30 cellular contexts compared by ENCODE assay signal in genomic region chr10:58275261-58275660, GRCh38. TPM values are rescaled to one million over a fixed set of nuclear protein-coding genes. Genes with fewer than 3 reads are reported as not detected.
DNase-seq lines count a peak whose midpoint lies in the region; ATAC-seq and TF ChIP-seq lines count a peak whose summit lies in the region.
"Had no signal": no experiment of that assay in that cellular context is flagged by ENCODE, and none has a peak within 500 bp of the region (broad histone marks: within the 10 kb centered on the region; RNA-seq: fewer than 3 reads in every experiment).

No MANE protein-coding gene starts in this region.

- WGBS in tibial nerve, 2 donors = 94 to 96% methylated on average over 2 of the region's 2 CpGs
- WGBS in thyroid gland, 2 donors = 92 to 95% methylated on average over 2 of the region's 2 CpGs

- H3K27ac ChIP-seq in brain microvascular endothelial cell (peak overlapping the region; percentile 84), parathyroid adenoma (peak overlapping the region; percentile 99), tibial nerve (no peak overlapping the region), thyroid gland (no peak overlapping the region)
- H3K27ac ChIP-seq: foreskin keratinocyte, ovary, SJSA1, thoracic aorta had no signal

- no peak overlapping the region for H3K4me3 ChIP-seq in brain microvascular endothelial cell (ENCODE audit: low read depth, low read length)
- peak overlapping the region; percentile 38 for H3K4me3 ChIP-seq in parathyroid adenoma (ENCODE audit: low read depth, low read length)
- H3K4me3 ChIP-seq in tibial nerve = no peak overlapping the region
- no peak overlapping the region for H3K4me3 ChIP-seq in thyroid gland (replicated peaks in 1 of 3)
- H3K4me3 ChIP-seq: lung, ovary, SJSA1, spleen, thoracic aorta had no signal

- intact Hi-C loops in thyroid gland (cut with DNase I) = no loop called here

- H3K36me3 ChIP-seq in brain microvascular endothelial cell (replicated peaks) (no peaks in the 10 kb centered on the region), parathyroid adenoma (ENCODE audit: control insufficient read depth, insufficient read depth, low read length) (no peaks in the 10 kb centered on the region), tibial nerve (peaks cover 0 to 11% (median 0%) of the 10 kb centered on the region in 3 donors), thyroid gland (peaks cover 0 to 4% of the 10 kb centered on the region in 2 donors)
- H3K36me3 ChIP-seq: ovary, thoracic aorta had no signal

- no peak overlapping the region for H3K9ac ChIP-seq in parathyroid adenoma

- H3K4me1 ChIP-seq in parathyroid adenoma (peaks cover 51% of the 10 kb centered on the region), tibial nerve (peaks cover 0 to 6% (median 4%) of the 10 kb centered on the region in 4 donors), thyroid gland (peaks cover 0 to 7% of the 10 kb centered on the region in 2 donors)

- peak overlapping the region; percentile 66 for H3K4me2 ChIP-seq in parathyroid adenoma (ENCODE audit: low read length)

- no peaks in the 10 kb centered on the region for H3K27me3 ChIP-seq in brain microvascular endothelial cell (replicated peaks)
- no peaks in the 10 kb centered on the region for H3K27me3 ChIP-seq in parathyroid adenoma (ENCODE audit: control insufficient read depth, insufficient read depth, low read length)
- H3K27me3 ChIP-seq in tibial nerve = no peaks in the 10 kb centered on the region
- H3K27me3 ChIP-seq in thyroid gland = no peaks in the 10 kb centered on the region
- H3K27me3 ChIP-seq: foreskin keratinocyte, ovary, SJSA1, spleen had no signal

- no peak for ATAC-seq in HG02870 (IDR thresholded peaks at IDR 0.05; ENCODE audit: unreplicated experiment)
- ATAC-seq: effector memory CD8-positive, alpha-beta T cell; esophagus mucosa; foreskin keratinocyte; stimulated activated naive CD8-positive, alpha-beta T cell treated with anti-CD3 and anti-CD28 coated beads, Interleukin-15, Interleukin-2, amounts not matched to agents 100 U/mL and 50 U/mL, for 24 hours had no signal

- no peak overlapping the region for H2AFZ ChIP-seq in parathyroid adenoma

- H3K9me3 ChIP-seq in parathyroid adenoma (ENCODE audit: control insufficient read depth, low read length) (no peaks in the 10 kb centered on the region), tibial nerve (no peaks in the 10 kb centered on the region), thyroid gland (no peaks in the 10 kb centered on the region)
- H3K9me3 ChIP-seq: ovary, SJSA1, spleen, thoracic aorta had no signal

- in situ Hi-C loops in ACHN (cut with HindIII; ENCODE audit: low pct_ligation_motif_present, low pct_unique_long_range_greater_than_20kb, low sequenced_read_pairs) = no loop called here
- in situ Hi-C loops in brain microvascular endothelial cell (cut with HindIII; ENCODE audit: low pct_ligation_motif_present, low sequenced_read_pairs) = no loop called here
- in situ Hi-C loops in GM13976 (cut with MboI; ENCODE audit: low sequenced_read_pairs, unreplicated experiment) = no loop called here

- no peak for TF ChIP-seq EP300 in tibial nerve (IDR thresholded peaks at IDR 0.05)

- TF ChIP-seq POLR2A in tibial nerve (IDR thresholded peaks at IDR 0.05) = no peak
- no peak for TF ChIP-seq POLR2A in thyroid gland (IDR thresholded peaks at IDR 0.05)

- TF ChIP-seq CTCF in brain microvascular endothelial cell (IDR thresholded peaks at IDR 0.05; ENCODE audit: low read depth, low read length, missing control alignments) (no peak), parathyroid adenoma (IDR thresholded peaks at IDR 0.05) (no peak), tibial nerve (IDR thresholded peaks at IDR 0.05) (no peak), GM13976 (IDR thresholded peaks at IDR 0.05; ENCODE audit: borderline replicate concordance, control extremely low read depth, extremely low read depth, insufficient read depth, missing control alignments) (no peak), thyroid gland (IDR thresholded peaks at IDR 0.05) (no peak)

- H3K79me2 ChIP-seq in parathyroid adenoma = peaks cover 50% of the 10 kb centered on the region

- DNase-seq in ACHN (peak; percentile 44), brain microvascular endothelial cell (no peak), kidney tubule cell (ENCODE audit: low spot score) (peak; percentile 21), tibial nerve (ENCODE audit: low spot score in 2 of 2) (no peak), GM13976 (ENCODE audit: low spot score) (no peak), thyroid gland (no peak)
- DNase-seq: activated B cell treated with CpG ODN at 0.5 μM for 24 hours; activated CD4-positive, alpha-beta T cell treated with anti-CD3 and anti-CD28 coated beads, Interleukin-2, amount 10 ng/mL, durations not matched to agents 7 days and 5 days; activated effector memory CD4-positive, alpha-beta T cell treated with Interleukin-2 at 50 U/mL for 16 hours; anterior cingulate cortex; CD8-positive, alpha-beta memory T cell; cortex of kidney; effector memory CD8-positive, alpha-beta T cell; foreskin keratinocyte; head of caudate nucleus; Kasumi-1; NCI-H146; NCI-H2107; RPMI8226; spleen; stimulated activated CD4-positive, alpha-beta T cell treated with anti-CD3 and anti-CD28 coated beads, Interleukin-2, amount 100 ng/mL, for 24 hours; stimulated activated naive CD8-positive, alpha-beta T cell treated with anti-CD3 and anti-CD28 coated beads, Interleukin-15, Interleukin-2, amounts not matched to agents 100 U/mL and 50 U/mL, for 24 hours; T-helper 1 cell had no signal

RNA-seq across cellular contexts. Expression of gene CISD1, which starts 6.3 kb away (rescaled TPM):
- 10 to 100 TPM in 1 of 4 donors, 1 to 10 TPM in 3; 3.7 to 14.2 (median 6.7) TPM for total RNA-seq in tibial nerve
- total RNA-seq in thyroid gland = 10 to 100 TPM; 12.1 to 32.4 (median 29.0) TPM

RNA-seq across cellular contexts. Expression of gene IPMK, which starts 7.6 kb away (rescaled TPM):
- 1 to 10 TPM; 4.5 to 6.5 (median 4.8) TPM for total RNA-seq in tibial nerve
- 10 to 100 TPM in 1 of 4 donors, 1 to 10 TPM in 3; 6.3 to 11.7 (median 8.5) TPM for total RNA-seq in thyroid gland

RNA-seq across cellular contexts. Expression of gene UBE2D1, which starts 59.5 kb away (rescaled TPM):
- total RNA-seq in tibial nerve (10 to 100 TPM in 2 of 4 donors, 1 to 10 TPM in 2; 9.3 to 22.5 (median 12.9) TPM), thyroid gland (10 to 100 TPM; 11.3 to 25.4 (median 18.7) TPM)

Comparison
In these comparisons a context has a peak if more than half of its experiments do, and no peak if none do; other contexts are left out.
1. DNase-seq: peak in ACHN (single experiment) and kidney tubule cell (single experiment); none in brain microvascular endothelial cell (single experiment), tibial nerve (0 of 2), GM13976 (single experiment) and thyroid gland (0 of 2).
2. H3K27ac ChIP-seq: peak in brain microvascular endothelial cell (single experiment) and parathyroid adenoma (single experiment); none in tibial nerve (0 of 4) and thyroid gland (0 of 3).